10 cellular contexts compared by ENCODE assay signal in the genomic region with DNA sequence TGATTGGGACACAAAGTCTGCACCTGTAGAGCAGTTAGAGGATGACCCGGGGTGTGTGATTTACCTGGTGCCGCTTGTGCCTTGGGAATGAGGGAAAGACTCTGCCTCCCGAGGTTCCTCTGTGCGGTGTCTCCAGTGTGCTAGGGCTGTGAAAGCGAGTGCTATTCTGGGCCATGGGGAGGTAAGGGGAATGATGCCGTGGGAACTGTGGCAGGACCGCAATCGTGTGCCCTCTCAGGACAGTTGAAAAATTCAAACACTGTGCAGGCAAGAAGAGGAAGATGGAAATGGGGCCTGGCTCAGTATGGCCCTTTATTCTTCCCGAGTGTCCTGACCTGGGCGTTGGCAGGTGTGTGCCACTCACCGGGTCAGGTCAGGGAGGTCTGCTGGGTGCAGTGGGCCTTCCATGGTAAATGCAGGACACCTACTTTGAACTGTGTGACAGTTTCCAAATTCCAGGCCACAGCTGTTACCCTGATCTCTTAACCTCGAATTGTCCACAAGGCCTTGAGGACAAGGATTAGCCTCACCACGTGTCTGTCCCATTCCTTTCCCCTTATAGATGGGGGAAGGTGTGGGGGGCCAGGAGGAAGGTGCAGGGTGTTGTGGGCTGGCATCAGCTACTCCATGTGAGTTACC. TPM values are rescaled to one million over a fixed set of nuclear protein-coding genes. Genes with fewer than 3 reads are reported as not detected.
DNase-seq lines count a peak whose midpoint lies in the region; ATAC-seq, FAIRE-seq and TF ChIP-seq lines count a peak whose summit lies in the region.
"Had no signal": no experiment of that assay in that cellular context is flagged by ENCODE, and none has a peak within 500 bp of the region (broad histone marks: within the 10 kb centered on the region; RNA-seq: fewer than 3 reads in every experiment).

No MANE protein-coding gene starts in this region.

- RAD21 ChIA-PET in GM12878 (lab: Charles Lee; ENCODE audit: unreplicated experiment), result no interaction called here

- in situ Hi-C loops in GM12878 (cut with MboI), result no loop called here

- 80% methylated on average over 13 of the region's 13 CpGs for WGBS in GM12878 (ENCODE audit: insufficient coverage, insufficient replicate concordance, low lambda C conversion rate, missing lambda C conversion rate)

- H3K27ac Mint-ChIP-seq in activated naive CD4-positive, alpha-beta T cell treated with anti-CD3 and anti-CD28 coated beads, Interleukin-2, amount 10 ng/mL, durations not matched to agents 7 days and 5 days, result peak overlapping the region; percentile 89
- H3K27ac Mint-ChIP-seq in type B pancreatic cell, result peak overlapping the region; percentile 95

- H3K36me3 Mint-ChIP-seq in activated naive CD4-positive, alpha-beta T cell treated with anti-CD3 and anti-CD28 coated beads, Interleukin-2, amount 10 ng/mL, durations not matched to agents 7 days and 5 days, result peaks cover 26% of the 10 kb centered on the region
- H3K36me3 Mint-ChIP-seq in type B pancreatic cell, result peaks cover 15% of the 10 kb centered on the region

- TF ChIP-seq CTCF in GM12878 (IDR thresholded peaks at IDR 0.05 in 2 of 3, conservative IDR thresholded peaks at IDR 0.05 in 1 of 3; ENCODE audit: control insufficient read depth in 2 of 3, extremely low read depth in 1 of 3, insufficient read depth in 1 of 3, low read depth in 3 of 3, low read length in 3 of 3) (no peak), lower lobe of right lung (IDR thresholded peaks at IDR 0.05) (no peak), type B pancreatic cell (conservative IDR thresholded peaks at IDR 0.05) (no peak)

- FAIRE-seq in GM12878 (lab: Jason Lieb, UNC), result no peak

- H3K79me2 ChIP-seq in GM12878 (ENCODE audit: control insufficient read depth, insufficient read depth, low read length), result peaks cover 31% of the 10 kb centered on the region

- DNase-seq in activated naive CD4-positive, alpha-beta T cell treated with anti-CD3 and anti-CD28 coated beads, Interleukin-2, amount 10 ng/mL, durations not matched to agents 7 days and 5 days, result no peak
- DNase-seq in activated naive CD4-positive, alpha-beta T cell (lab: John Stamatoyannopoulos, UW), result no peak
- DNase-seq in GM12878 (ENCODE audit: low read depth, low spot score) (no peak), lower lobe of right lung (no peak), type B pancreatic cell (ENCODE audit: extremely low spot score, unreplicated experiment) (no peak), kidney glomerular epithelial cell (lab: John Stamatoyannopoulos, UW) (no peak), GOT3 (lab: John Stamatoyannopoulos, UW) (no peak), SKM-1 treated with dmso at 0.1 percent for 144 hours (lab: John Stamatoyannopoulos, UW; ENCODE audit: unreplicated experiment) (no peak)
- DNase-seq: activated CD4-positive, CD25-positive, alpha-beta regulatory T cell; left colon had no signal

- no peak overlapping the region for H2AFZ ChIP-seq in GM12878 (ENCODE audit: control insufficient read depth, low read depth, low read length)

- no peaks in the 10 kb centered on the region for H4K20me1 ChIP-seq in GM12878 (ENCODE audit: control insufficient read depth, insufficient read depth)

- BruUV-seq in GM12878 (replicated peaks; lab: Mats Ljungman, UMichigan), result TSS peak; percentile 65

- peak overlapping the region; percentile 78 for H3K4me3 Mint-ChIP-seq in activated naive CD4-positive, alpha-beta T cell treated with anti-CD3 and anti-CD28 coated beads, Interleukin-2, amount 10 ng/mL, durations not matched to agents 7 days and 5 days
- H3K4me3 Mint-ChIP-seq in type B pancreatic cell, result peak overlapping the region; percentile 90

- H3K4me3 ChIP-seq in GM12878 (peak overlapping the region; percentile 94), lower lobe of right lung (peak overlapping the region; percentile 98)

- intact Hi-C loops in GM12878 (cut with micrococcal nuclease; ENCODE audit: unreplicated experiment) (no loop called here), lower lobe of right lung (cut with DNase I) (no loop called here)

- no peak for TF ChIP-seq RAD21 in GM12878 (IDR thresholded peaks at IDR 0.05; ENCODE audit: insufficient read depth, low read depth, low read length)

- no peaks in the 10 kb centered on the region for H3K27me3 ChIP-seq in GM12878 (replicated peaks in 1 of 2; ENCODE audit: control insufficient read depth in 2 of 2, insufficient read depth in 2 of 2, low read length in 1 of 2)
- H3K27me3 ChIP-seq in lower lobe of right lung (ENCODE audit: low read depth), result no peaks in the 10 kb centered on the region

- no peaks in the 10 kb centered on the region for H3K9me3 Mint-ChIP-seq in activated naive CD4-positive, alpha-beta T cell treated with anti-CD3 and anti-CD28 coated beads, Interleukin-2, amount 10 ng/mL, durations not matched to agents 7 days and 5 days
- no peaks in the 10 kb centered on the region for H3K9me3 Mint-ChIP-seq in type B pancreatic cell

- POLR2A ChIA-PET in GM12878 (lab: Charles Lee), result no interaction called here

- no peak for TF ChIP-seq EP300 in GM12878 (IDR thresholded peaks at IDR 0.05; ENCODE audit: borderline replicate concordance in 1 of 2, control insufficient read depth in 1 of 2, low read depth in 2 of 2, low read length in 2 of 2)

- SMC1A ChIA-PET in GM12878 (lab: Charles Lee; ENCODE audit: uncharacterized antibody, unreplicated experiment), result interaction anchor here (0.9 kb wide), 1 partner anchor 9 kb away, joined by 3 read pairs; no protein-coding TSS in a partner anchor

- H3K4me1 ChIP-seq in GM12878 (ENCODE audit: control insufficient read depth, insufficient read depth, low read length), result peaks cover 17% of the 10 kb centered on the region
- H3K4me1 ChIP-seq in lower lobe of right lung, result peaks cover 22% of the 10 kb centered on the region

- no peaks in the 10 kb centered on the region; the same call in 2 of the 3 replicates for H3K9me3 ChIP-seq in GM12878 (replicated peaks; ENCODE audit: control insufficient read depth, insufficient read depth, low read length)
- H3K9me3 ChIP-seq in lower lobe of right lung, result no peaks in the 10 kb centered on the region

- H3K27ac ChIP-seq in GM12878 (ENCODE audit: control insufficient read depth, insufficient read depth) (no peak overlapping the region; the same call in 1 of the 2 replicates), lower lobe of right lung (peak overlapping the region; percentile 98)

- CTCF ChIA-PET in activated naive CD4-positive, alpha-beta T cell treated with anti-CD3 and anti-CD28 coated beads, Interleukin-2, amount 10 ng/mL, durations not matched to agents 7 days and 5 days (lab: Charles Lee), result interaction anchor here (1.1 to 3.2 kb wide), 2 partner anchors 13 to 14 kb away, joined by 3 to 13 read pairs; no protein-coding TSS in a partner anchor
- CTCF ChIA-PET in GM12878 (lab: Yijun Ruan, JAX), result interaction anchor here (2.4 kb wide), 1 partner anchor 14 kb away, joined by 13 read pairs; no protein-coding TSS in a partner anchor

- peak overlapping the region; percentile 92 for H3K9ac ChIP-seq in GM12878 (ENCODE audit: control insufficient read depth, insufficient read depth, low read length)

- H3K4me2 ChIP-seq in GM12878 (ENCODE audit: control insufficient read depth, insufficient read depth), result peak overlapping the region; percentile 82

- H3K36me3 ChIP-seq in GM12878 (ENCODE audit: control insufficient read depth in 2 of 2, insufficient read depth in 2 of 2, low read length in 1 of 2) (peaks cover 2 to 15% of the 10 kb centered on the region in 2 experiments; a peak in 3 of 4 replicates), lower lobe of right lung (peaks cover 43% of the 10 kb centered on the region)

- peaks cover 1% of the 10 kb centered on the region for H3K27me3 Mint-ChIP-seq in activated naive CD4-positive, alpha-beta T cell treated with anti-CD3 and anti-CD28 coated beads, Interleukin-2, amount 10 ng/mL, durations not matched to agents 7 days and 5 days
- no peaks in the 10 kb centered on the region for H3K27me3 Mint-ChIP-seq in type B pancreatic cell

- no peak for TF ChIP-seq POLR2A in GM12878 (IDR thresholded peaks at IDR 0.05; ENCODE audit: low read depth, low read length)

- ATAC-seq in GM12878 (no peak), lower lobe of right lung (no peak)

- H3K4me1 Mint-ChIP-seq in activated naive CD4-positive, alpha-beta T cell treated with anti-CD3 and anti-CD28 coated beads, Interleukin-2, amount 10 ng/mL, durations not matched to agents 7 days and 5 days, result peaks cover 48% of the 10 kb centered on the region
- H3K4me1 Mint-ChIP-seq in type B pancreatic cell (ENCODE audit: unreplicated experiment), result peaks cover 21% of the 10 kb centered on the region

RNA-seq across cellular contexts. Expression of gene SIVA1, which starts 1.4 kb away (rescaled TPM):
- total RNA-seq in GM12878 (2013; cell fraction: nucleolus; rRNA removed), result 37.5 and 51.8 TPM in 2 replicates
- total RNA-seq in GM12878 (2014; rRNA removed) (182 and 197 TPM in 2 replicates), GM12878 (2014; rRNA removed; fragmentation: Illumina TruSeq; extraction: Trizol) (18.8 and 26.6 TPM in 2 replicates), GM12878 (2021) (128 and 137 TPM in 2 replicates), lower lobe of right lung (66.3 TPM), type B pancreatic cell (ENCODE audit: low replicate concordance) (65.7 and 90.1 TPM in 2 replicates)
- 32.1 TPM for polyA plus RNA-seq in GM12878 (2011; ENCODE audit: low read depth)
- polyA plus RNA-seq in GM12878 (2011; rRNA removed) (29.6 and 75.5 TPM in 2 replicates), GM12878 (2014; fragmentation: Illumina TruSeq; extraction: Trizol) (4.0 and 7.6 TPM in 2 replicates), GM12878 (2014; fragmentation: Nextera tagmentation; extraction: Ambion mirVana) (10 to 100 TPM in 1 of 2 experiments, 1 to 10 TPM in 1; 4.6 to 30.6 TPM), GM12878 (2014; rRNA removed) (173 and 207 TPM in 2 replicates), GM12878 (2016; fragmentation: Nextera tagmentation; extraction: Ambion mirVana) (100 to 1,000 TPM; 270 to 282 TPM)
- 159 and 299 TPM in 2 replicates for polyA plus RNA-seq in GM12878 (2011; cell fraction: cytosol; rRNA removed)
- polyA plus RNA-seq in GM12878 (2011; cell fraction: nucleus; rRNA removed), result 166 and 180 TPM in 2 replicates
- 63.7 and 67.4 TPM in 2 replicates for polyA plus RNA-seq in GM12878 (2012)
- polyA minus RNA-seq in GM12878 (2011; rRNA and poly(A)+ RNA removed), result 23.3 and 46.5 TPM in 2 replicates
- 29.1 and 29.4 TPM in 2 replicates for polyA minus RNA-seq in GM12878 (2011; cell fraction: cytosol; rRNA and poly(A)+ RNA removed)
- 18.7 and 28.8 TPM in 2 replicates for polyA minus RNA-seq in GM12878 (2011; cell fraction: nucleus; rRNA and poly(A)+ RNA removed)

RNA-seq across cellular contexts. Expression of gene ADSS1, which starts 30.3 kb away (rescaled TPM):
- 0.96 TPM in 1 of 2 replicates, not detected in the other for total RNA-seq in GM12878 (2013; cell fraction: nucleolus; rRNA removed)
- not detected in 2 replicates for total RNA-seq in GM12878 (2014; rRNA removed)
- total RNA-seq in GM12878 (2014; rRNA removed; fragmentation: Illumina TruSeq; extraction: Trizol), result not detected in 2 replicates
- 0.28 TPM in 1 of 2 replicates, not detected in the other for total RNA-seq in GM12878 (2021)
- polyA plus RNA-seq in GM12878 (2011; ENCODE audit: low read depth), result not detected
- polyA plus RNA-seq in GM12878 (2011; rRNA removed), result 0.19 and 0.39 TPM in 2 replicates
- 0.08 and 0.21 TPM in 2 replicates for polyA plus RNA-seq in GM12878 (2011; cell fraction: cytosol; rRNA removed)
- polyA plus RNA-seq in GM12878 (2011; cell fraction: nucleus; rRNA removed), result 0.87 and 1.3 TPM in 2 replicates
- 0.22 and 0.65 TPM in 2 replicates for polyA plus RNA-seq in GM12878 (2012)
- polyA plus RNA-seq in GM12878 (2014; fragmentation: Illumina TruSeq; extraction: Trizol), result 0.12 TPM in 1 of 2 replicates, not detected in the other
- polyA plus RNA-seq in GM12878 (2014; fragmentation: Nextera tagmentation; extraction: Ambion mirVana), result under 1 TPM in 1 of 2 experiments, not detected in 1; 0.11 TPM
- 0.45 TPM in 1 of 2 replicates, not detected in the other for polyA plus RNA-seq in GM12878 (2014; rRNA removed)
- polyA plus RNA-seq in GM12878 (2016; fragmentation: Nextera tagmentation; extraction: Ambion mirVana), result not detected
- 0.10 TPM in 1 of 2 replicates, not detected in the other for polyA minus RNA-seq in GM12878 (2011; rRNA and poly(A)+ RNA removed)
- polyA minus RNA-seq in GM12878 (2011; cell fraction: cytosol; rRNA and poly(A)+ RNA removed), result not detected in 2 replicates
- polyA minus RNA-seq in GM12878 (2011; cell fraction: nucleus; rRNA and poly(A)+ RNA removed), result 0.38 TPM in 1 of 2 replicates, not detected in the other
- 5.1 TPM for total RNA-seq in lower lobe of right lung
- total RNA-seq in type B pancreatic cell (ENCODE audit: low replicate concordance), result 3.2 and 6.9 TPM in 2 replicates

RNA-seq across cellular contexts. Expression of gene AKT1, which starts 41.2 kb away (rescaled TPM):
- total RNA-seq in GM12878 (2013; cell fraction: nucleolus; rRNA removed), result 49.2 and 56.5 TPM in 2 replicates
- total RNA-seq in GM12878 (2014; rRNA removed), result 70.8 and 83.6 TPM in 2 replicates
- 55.9 and 62.4 TPM in 2 replicates for total RNA-seq in GM12878 (2014; rRNA removed; fragmentation: Illumina TruSeq; extraction: Trizol)
- total RNA-seq in GM12878 (2021), result 102 and 110 TPM in 2 replicates
- polyA plus RNA-seq in GM12878 (2011; ENCODE audit: low read depth), result 19.1 TPM
- 44.8 and 70.3 TPM in 2 replicates for polyA plus RNA-seq in GM12878 (2011; rRNA removed)
- 99.2 and 131 TPM in 2 replicates for polyA plus RNA-seq in GM12878 (2011; cell fraction: cytosol; rRNA removed)
- polyA plus RNA-seq in GM12878 (2011; cell fraction: nucleus; rRNA removed), result 234 and 307 TPM in 2 replicates
- 50.8 and 57.6 TPM in 2 replicates for polyA plus RNA-seq in GM12878 (2012)
- polyA plus RNA-seq in GM12878 (2014; fragmentation: Illumina TruSeq; extraction: Trizol), result 19.3 and 55.4 TPM in 2 replicates
- 1 to 10 TPM in 1 of 2 experiments, under 1 TPM in 1; 0.63 to 1.4 TPM for polyA plus RNA-seq in GM12878 (2014; fragmentation: Nextera tagmentation; extraction: Ambion mirVana)
- polyA plus RNA-seq in GM12878 (2014; rRNA removed), result 92.3 and 101 TPM in 2 replicates
- polyA plus RNA-seq in GM12878 (2016; fragmentation: Nextera tagmentation; extraction: Ambion mirVana), result 1 to 10 TPM; 9.0 to 9.2 TPM
- polyA minus RNA-seq in GM12878 (2011; rRNA and poly(A)+ RNA removed), result 64.3 and 96.2 TPM in 2 replicates
- polyA minus RNA-seq in GM12878 (2011; cell fraction: cytosol; rRNA and poly(A)+ RNA removed), result 42.0 and 48.6 TPM in 2 replicates
- 23.0 and 34.0 TPM in 2 replicates for polyA minus RNA-seq in GM12878 (2011; cell fraction: nucleus; rRNA and poly(A)+ RNA removed)
- 154 TPM for total RNA-seq in lower lobe of right lung
- 102 and 123 TPM in 2 replicates for total RNA-seq in type B pancreatic cell (ENCODE audit: low replicate concordance)

RNA-seq across cellular contexts. Expression of gene ZBTB42, which starts 46.6 kb away (rescaled TPM):
- total RNA-seq in GM12878 (2013; cell fraction: nucleolus; rRNA removed), result 1.8 and 3.7 TPM in 2 replicates
- total RNA-seq in GM12878 (2014; rRNA removed) (0.33 and 0.68 TPM in 2 replicates), GM12878 (2014; rRNA removed; fragmentation: Illumina TruSeq; extraction: Trizol) (0.46 and 0.54 TPM in 2 replicates), GM12878 (2021) (1.2 and 1.3 TPM in 2 replicates), lower lobe of right lung (13.1 TPM), type B pancreatic cell (ENCODE audit: low replicate concordance) (6.6 and 11.5 TPM in 2 replicates)
- polyA plus RNA-seq in GM12878 (2011; ENCODE audit: low read depth), result 0.07 TPM
- polyA plus RNA-seq in GM12878 (2011; rRNA removed) (0.10 and 0.22 TPM in 2 replicates), GM12878 (2014; fragmentation: Illumina TruSeq; extraction: Trizol) (0.13 TPM in 1 of 2 replicates, not detected in the other), GM12878 (2014; fragmentation: Nextera tagmentation; extraction: Ambion mirVana) (under 1 TPM in 1 of 2 experiments, not detected in 1; 0.05 TPM), GM12878 (2014; rRNA removed) (0.51 and 0.94 TPM in 2 replicates), GM12878 (2016; fragmentation: Nextera tagmentation; extraction: Ambion mirVana) (under 1 TPM in 1 of 2 experiments, not detected in 1; 0.23 TPM)
- 0.36 and 0.38 TPM in 2 replicates for polyA plus RNA-seq in GM12878 (2011; cell fraction: cytosol; rRNA removed)
- 0.61 and 0.97 TPM in 2 replicates for polyA plus RNA-seq in GM12878 (2011; cell fraction: nucleus; rRNA removed)
- polyA plus RNA-seq in GM12878 (2012), result 0.27 and 0.28 TPM in 2 replicates
- polyA minus RNA-seq in GM12878 (2011; rRNA and poly(A)+ RNA removed), result 0.44 and 1.7 TPM in 2 replicates
- 0.53 TPM in 1 of 2 replicates, not detected in the other for polyA minus RNA-seq in GM12878 (2011; cell fraction: cytosol; rRNA and poly(A)+ RNA removed)
- 2.9 and 3.4 TPM in 2 replicates for polyA minus RNA-seq in GM12878 (2011; cell fraction: nucleus; rRNA and poly(A)+ RNA removed)
